1 cellular context compared by ENCODE assay signal in the genomic region with DNA sequence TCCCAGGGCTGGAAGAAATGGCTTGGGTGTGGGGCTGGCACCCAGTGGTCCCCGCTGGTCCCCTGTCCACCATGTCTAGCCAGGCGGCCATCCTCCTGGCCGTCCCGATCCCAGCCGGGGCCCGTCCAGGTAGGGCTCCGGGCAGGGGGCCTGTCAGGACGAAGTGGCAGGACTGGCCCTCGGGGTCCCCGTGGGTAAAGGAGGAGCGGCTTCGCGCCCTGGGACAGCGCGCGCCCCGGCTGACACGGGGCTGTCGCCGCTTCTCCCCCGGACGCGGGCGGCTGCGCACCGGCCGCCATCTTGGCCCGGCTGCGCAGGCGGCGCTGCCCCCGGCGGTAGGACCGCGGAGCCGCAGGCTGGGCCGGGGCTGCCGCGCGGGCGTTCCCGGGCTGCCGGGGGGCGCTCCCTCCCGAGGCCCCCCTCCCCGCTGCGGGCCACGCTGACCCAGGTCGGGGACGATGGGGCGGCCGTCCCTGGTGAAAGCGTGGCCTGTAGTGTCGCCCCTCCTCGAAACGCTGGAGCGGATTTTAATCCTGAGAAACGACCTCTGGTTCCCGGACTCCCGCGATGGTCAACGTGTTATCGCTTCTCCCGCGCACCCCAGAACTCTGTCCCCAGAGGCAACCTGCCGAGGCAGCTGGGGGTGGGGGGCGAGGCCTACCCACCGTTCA.
TF ChIP-seq lines count a peak whose summit lies in the region.

No MANE protein-coding gene starts in this region.

TF ChIP-seq in HepG2, 621 proteins besides CTCF, POLR2A, EP300 and RAD21 (continued from another document):
- TF ChIP-seq, protein P1, sequence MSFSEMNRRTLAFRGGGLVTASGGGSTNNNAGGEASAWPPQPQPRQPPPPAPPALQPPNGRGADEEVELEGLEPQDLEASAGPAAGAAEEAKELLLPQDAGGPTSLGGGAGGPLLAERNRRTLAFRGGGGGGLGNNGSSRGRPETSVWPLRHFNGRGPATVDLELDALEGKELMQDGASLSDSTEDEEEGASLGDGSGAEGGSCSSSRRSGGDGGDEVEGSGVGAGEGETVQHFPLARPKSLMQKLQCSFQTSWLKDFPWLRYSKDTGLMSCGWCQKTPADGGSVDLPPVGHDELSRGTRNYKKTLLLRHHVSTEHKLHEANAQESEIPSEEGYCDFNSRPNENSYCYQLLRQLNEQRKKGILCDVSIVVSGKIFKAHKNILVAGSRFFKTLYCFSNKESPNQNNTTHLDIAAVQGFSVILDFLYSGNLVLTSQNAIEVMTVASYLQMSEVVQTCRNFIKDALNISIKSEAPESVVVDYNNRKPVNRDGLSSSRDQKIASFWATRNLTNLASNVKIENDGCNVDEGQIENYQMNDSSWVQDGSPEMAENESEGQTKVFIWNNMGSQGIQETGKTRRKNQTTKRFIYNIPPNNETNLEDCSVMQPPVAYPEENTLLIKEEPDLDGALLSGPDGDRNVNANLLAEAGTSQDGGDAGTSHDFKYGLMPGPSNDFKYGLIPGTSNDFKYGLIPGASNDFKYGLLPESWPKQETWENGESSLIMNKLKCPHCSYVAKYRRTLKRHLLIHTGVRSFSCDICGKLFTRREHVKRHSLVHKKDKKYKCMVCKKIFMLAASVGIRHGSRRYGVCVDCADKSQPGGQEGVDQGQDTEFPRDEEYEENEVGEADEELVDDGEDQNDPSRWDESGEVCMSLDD (CRISPR knock-in tag; IDR thresholded peaks at IDR 0.05; ENCODE audit: borderline replicate concordance) = 0 out of 2 replicates have a peak, but pooled peaks have one; percentile 77
- TF ChIP-seq, protein P2, sequence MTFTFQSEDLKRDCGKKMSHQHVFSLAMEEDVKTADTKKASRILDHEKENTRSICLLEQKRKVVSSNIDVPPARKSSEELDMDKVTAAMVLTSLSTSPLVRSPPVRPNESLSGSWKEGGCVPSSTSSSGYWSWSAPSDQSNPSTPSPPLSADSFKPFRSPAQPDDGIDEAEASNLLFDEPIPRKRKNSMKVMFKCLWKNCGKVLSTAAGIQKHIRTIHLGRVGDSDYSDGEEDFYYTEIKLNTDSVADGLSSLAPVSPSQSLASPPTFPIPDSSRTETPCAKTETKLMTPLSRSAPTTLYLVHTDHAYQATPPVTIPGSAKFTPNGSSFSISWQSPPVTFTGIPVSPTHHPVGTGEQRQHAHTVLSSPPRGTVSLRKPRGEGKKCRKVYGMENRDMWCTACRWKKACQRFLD (CRISPR knock-in tag; IDR thresholded peaks at IDR 0.05; ENCODE audit: borderline replicate concordance) = no peak
- 0 out of 2 replicates have a peak, but pooled peaks have one; percentile 9 for TF ChIP-seq NAIF1 (CRISPR knock-in tag; IDR thresholded peaks at IDR 0.05; ENCODE audit: borderline replicate concordance)
- no peak for TF ChIP-seq ZNF7 (CRISPR knock-in tag; IDR thresholded peaks at IDR 0.05)
- no peak for TF ChIP-seq RAD51 (IDR thresholded peaks at IDR 0.05; ENCODE audit: borderline replicate concordance)
- TF ChIP-seq MAZ (IDR thresholded peaks at IDR 0.05; ENCODE audit: borderline replicate concordance, low read depth, low read length) = no peak
- TF ChIP-seq MAZ (CRISPR knock-in tag; IDR thresholded peaks at IDR 0.05; ENCODE audit: low read depth) = peak; percentile 58
- no peak for TF ChIP-seq ZNF317 (CRISPR knock-in tag; IDR thresholded peaks at IDR 0.05)
- no peak for TF ChIP-seq LCORL (IDR thresholded peaks at IDR 0.05)
- TF ChIP-seq LCORL (CRISPR knock-in tag; IDR thresholded peaks at IDR 0.05) = peak; percentile 52; the same call in 1 of the 2 replicates
- TF ChIP-seq, protein P3, sequence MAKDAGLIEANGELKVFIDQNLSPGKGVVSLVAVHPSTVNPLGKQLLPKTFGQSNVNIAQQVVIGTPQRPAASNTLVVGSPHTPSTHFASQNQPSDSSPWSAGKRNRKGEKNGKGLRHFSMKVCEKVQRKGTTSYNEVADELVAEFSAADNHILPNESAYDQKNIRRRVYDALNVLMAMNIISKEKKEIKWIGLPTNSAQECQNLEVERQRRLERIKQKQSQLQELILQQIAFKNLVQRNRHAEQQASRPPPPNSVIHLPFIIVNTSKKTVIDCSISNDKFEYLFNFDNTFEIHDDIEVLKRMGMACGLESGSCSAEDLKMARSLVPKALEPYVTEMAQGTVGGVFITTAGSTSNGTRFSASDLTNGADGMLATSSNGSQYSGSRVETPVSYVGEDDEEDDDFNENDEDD (CRISPR knock-in tag; IDR thresholded peaks at IDR 0.05; ENCODE audit: borderline replicate concordance) = peak; percentile 37; the same call in 1 of the 2 replicates
- TF ChIP-seq ZNF746 (CRISPR knock-in tag; IDR thresholded peaks at IDR 0.05) = peak; percentile 53; the same call in 1 of the 2 replicates
- TF ChIP-seq, protein P4, sequence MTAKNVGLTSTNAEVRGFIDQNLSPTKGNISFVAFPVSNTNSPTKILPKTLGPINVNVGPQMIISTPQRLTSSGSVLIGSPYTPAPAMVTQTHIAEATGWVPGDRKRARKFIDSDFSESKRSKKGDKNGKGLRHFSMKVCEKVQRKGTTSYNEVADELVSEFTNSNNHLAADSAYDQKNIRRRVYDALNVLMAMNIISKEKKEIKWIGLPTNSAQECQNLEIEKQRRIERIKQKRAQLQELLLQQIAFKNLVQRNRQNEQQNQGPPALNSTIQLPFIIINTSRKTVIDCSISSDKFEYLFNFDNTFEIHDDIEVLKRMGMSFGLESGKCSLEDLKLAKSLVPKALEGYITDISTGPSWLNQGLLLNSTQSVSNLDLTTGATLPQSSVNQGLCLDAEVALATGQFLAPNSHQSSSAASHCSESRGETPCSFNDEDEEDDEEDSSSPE (CRISPR knock-in tag; IDR thresholded peaks at IDR 0.05) = peak; percentile 47; the same call in 1 of the 2 replicates
- TF ChIP-seq, protein P5, sequence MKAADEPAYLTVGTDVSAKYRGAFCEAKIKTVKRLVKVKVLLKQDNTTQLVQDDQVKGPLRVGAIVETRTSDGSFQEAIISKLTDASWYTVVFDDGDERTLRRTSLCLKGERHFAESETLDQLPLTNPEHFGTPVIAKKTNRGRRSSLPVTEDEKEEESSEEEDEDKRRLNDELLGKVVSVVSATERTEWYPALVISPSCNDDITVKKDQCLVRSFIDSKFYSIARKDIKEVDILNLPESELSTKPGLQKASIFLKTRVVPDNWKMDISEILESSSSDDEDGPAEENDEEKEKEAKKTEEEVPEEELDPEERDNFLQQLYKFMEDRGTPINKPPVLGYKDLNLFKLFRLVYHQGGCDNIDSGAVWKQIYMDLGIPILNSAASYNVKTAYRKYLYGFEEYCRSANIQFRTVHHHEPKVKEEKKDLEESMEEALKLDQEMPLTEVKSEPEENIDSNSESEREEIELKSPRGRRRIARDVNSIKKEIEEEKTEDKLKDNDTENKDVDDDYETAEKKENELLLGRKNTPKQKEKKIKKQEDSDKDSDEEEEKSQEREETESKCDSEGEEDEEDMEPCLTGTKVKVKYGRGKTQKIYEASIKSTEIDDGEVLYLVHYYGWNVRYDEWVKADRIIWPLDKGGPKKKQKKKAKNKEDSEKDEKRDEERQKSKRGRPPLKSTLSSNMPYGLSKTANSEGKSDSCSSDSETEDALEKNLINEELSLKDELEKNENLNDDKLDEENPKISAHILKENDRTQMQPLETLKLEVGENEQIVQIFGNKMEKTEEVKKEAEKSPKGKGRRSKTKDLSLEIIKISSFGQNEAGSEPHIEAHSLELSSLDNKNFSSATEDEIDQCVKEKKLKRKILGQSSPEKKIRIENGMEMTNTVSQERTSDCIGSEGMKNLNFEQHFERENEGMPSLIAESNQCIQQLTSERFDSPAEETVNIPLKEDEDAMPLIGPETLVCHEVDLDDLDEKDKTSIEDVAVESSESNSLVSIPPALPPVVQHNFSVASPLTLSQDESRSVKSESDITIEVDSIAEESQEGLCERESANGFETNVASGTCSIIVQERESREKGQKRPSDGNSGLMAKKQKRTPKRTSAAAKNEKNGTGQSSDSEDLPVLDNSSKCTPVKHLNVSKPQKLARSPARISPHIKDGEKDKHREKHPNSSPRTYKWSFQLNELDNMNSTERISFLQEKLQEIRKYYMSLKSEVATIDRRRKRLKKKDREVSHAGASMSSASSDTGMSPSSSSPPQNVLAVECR (CRISPR knock-in tag; IDR thresholded peaks at IDR 0.05; ENCODE audit: borderline replicate concordance) = peak; percentile 34; the same call in 1 of the 2 replicates
- TF ChIP-seq HNRNPLL (IDR thresholded peaks at IDR 0.05; ENCODE audit: low read depth, low read length, poor library complexity, severe bottlenecking) = peak; percentile 81
- peak; percentile 53 for TF ChIP-seq AGO1 (IDR thresholded peaks at IDR 0.05; ENCODE audit: low read depth, low read length, poor library complexity, severe bottlenecking)
- TF ChIP-seq KMT2A (CRISPR knock-in tag; IDR thresholded peaks at IDR 0.05) = 0 out of 2 replicates have a peak, but pooled peaks have one; percentile 27
